17 cellular contexts compared by ENCODE assay signal in genomic region chr4:83269256-83269655, GRCh38.
"Had no signal": no experiment of that assay in that cellular context is flagged by ENCODE, and none has a peak within 500 bp of the region (broad histone marks: within the 10 kb centered on the region; RNA-seq: fewer than 3 reads in every experiment).

No MANE protein-coding gene starts in this region.

- H3K27me3 Mint-ChIP-seq: activated naive CD4-positive, alpha-beta T cell treated with anti-CD3 and anti-CD28 coated beads, Interleukin-2, amount 10 ng/mL, durations not matched to agents 7 days and 5 days had no signal

- H3K9me3 Mint-ChIP-seq: activated naive CD4-positive, alpha-beta T cell treated with anti-CD3 and anti-CD28 coated beads, Interleukin-2, amount 10 ng/mL, durations not matched to agents 7 days and 5 days; neural crest cell; stimulated activated effector memory CD8-positive, alpha-beta T cell treated with anti-CD3 and anti-CD28 coated beads, Interleukin-12 subunit alpha, Interleukin-12 subunit beta, amount 100 ng/mL, for 72 hours had no signal

- H3K27ac ChIP-seq: body of pancreas, esophagus muscularis mucosa, hepatocyte, left lung, ovary, thyroid gland had no signal

- H3K36me3 ChIP-seq: ovary, thyroid gland had no signal

- H3K9me3 ChIP-seq: body of pancreas, esophagus muscularis mucosa, left lung, ovary, thyroid gland had no signal

- H3K27me3 ChIP-seq: body of pancreas, esophagus muscularis mucosa, hepatocyte, left lung, ovary, thyroid gland had no signal

- H3K4me3 Mint-ChIP-seq: activated naive CD4-positive, alpha-beta T cell treated with anti-CD3 and anti-CD28 coated beads, Interleukin-2, amount 10 ng/mL, durations not matched to agents 7 days and 5 days; neural crest cell; stimulated activated effector memory CD8-positive, alpha-beta T cell treated with anti-CD3 and anti-CD28 coated beads, Interleukin-12 subunit alpha, Interleukin-12 subunit beta, amount 100 ng/mL, for 72 hours had no signal

- ATAC-seq: body of pancreas; left lung; stimulated activated effector memory CD8-positive, alpha-beta T cell treated with anti-CD3 and anti-CD28 coated beads, Interleukin-12 subunit alpha, Interleukin-12 subunit beta, amount 100 ng/mL, for 72 hours had no signal

- H3K4me1 Mint-ChIP-seq: neural crest cell had no signal

- H3K4me1 ChIP-seq: body of pancreas, esophagus muscularis mucosa had no signal

- H3K27ac Mint-ChIP-seq: activated naive CD4-positive, alpha-beta T cell treated with anti-CD3 and anti-CD28 coated beads, Interleukin-2, amount 10 ng/mL, durations not matched to agents 7 days and 5 days; stimulated activated effector memory CD8-positive, alpha-beta T cell treated with anti-CD3 and anti-CD28 coated beads, Interleukin-12 subunit alpha, Interleukin-12 subunit beta, amount 100 ng/mL, for 72 hours had no signal

- H3K4me3 ChIP-seq: body of pancreas, esophagus muscularis mucosa, hepatocyte, left lung, ovary, thyroid gland had no signal

- DNase-seq: activated CD4-positive, alpha-beta T cell treated with anti-CD3 and anti-CD28 coated beads for 1 hour; activated CD4-positive, alpha-beta T cell treated with anti-CD3 and anti-CD28 coated beads, Interleukin-2, amount 50 U/mL, for 48 hours; activated naive CD4-positive, alpha-beta T cell treated with anti-CD3 and anti-CD28 coated beads, Interleukin-2, amount 10 ng/mL, durations not matched to agents 7 days and 5 days; body of pancreas; central memory CD4-positive, alpha-beta T cell; cortex of kidney; effector CD4-positive, alpha-beta T cell; kidney; left lung; mammary epithelial cell; ovary; T-helper 9 cell; thyroid gland had no signal
